ENCODE assay signal across 11 cellular contexts in genomic region chr17:69500911-69501429, GRCh38.
DNase-seq lines count a peak whose midpoint lies in the region; ATAC-seq and TF ChIP-seq lines count a peak whose summit lies in the region.
"Had no signal": no experiment of that assay in that cellular context is flagged by ENCODE, and none has a peak within 500 bp of the region (broad histone marks: within the 10 kb centered on the region; RNA-seq: fewer than 3 reads in every experiment).

No MANE protein-coding gene starts in this region.

- H3K36me3 Mint-ChIP-seq in brain = peaks cover 11% of the 10 kb centered on the region

- 33 to 50% methylated on average over 4 to 9 of the region's 9 CpGs for WGBS in transverse colon (ENCODE audit: low coverage in 1 of 2), 2 donors

- peak; percentile 57 for ATAC-seq in left lung
- ATAC-seq in stimulated activated naive CD8-positive, alpha-beta T cell treated with anti-CD3 and anti-CD28 coated beads, Interleukin-15, Interleukin-2, amounts not matched to agents 100 U/mL and 50 U/mL, for 24 hours = no peak

- no peaks in the 10 kb centered on the region for H3K9me3 ChIP-seq in left lung
- H3K9me3 ChIP-seq in transverse colon = no peaks in the 10 kb centered on the region
- H3K9me3 ChIP-seq: upper lobe of left lung had no signal

- in situ Hi-C loops in transverse colon (cut with MboI; ENCODE audit: low pct_ligation_motif_present in 1 of 4, low pct_unique_long_range_greater_than_20kb in 1 of 4, low sequenced_read_pairs in 3 of 4) = loop anchor here in 3 of 4 donors (10.0 to 25.0 kb wide), 3 partner anchors 106 to 164 kb away; partner anchors contain the start of gene ABCA5 (in 1 of the 3)

- no peak overlapping the region for H3K4me3 ChIP-seq in left lung
- peak overlapping the region in 1 of 4 donors; percentile 46 for H3K4me3 ChIP-seq in transverse colon

- peak overlapping the region; percentile 87 to 98 (median 89) for H3K27ac Mint-ChIP-seq in brain
- H3K27ac Mint-ChIP-seq: activated T-helper 2 cell treated with anti-CD3 and anti-CD28 coated beads, Interferon-gamma antibody, Interleukin-2, Interleukin-4, amounts not matched to agents 10 μg/mL and 5 μg/mL and 100 μg/mL, durations not matched to agents 14 hours and 24 hours and 36 hours had no signal

- TF ChIP-seq POLR2A in transverse colon (IDR thresholded peaks at IDR 0.05) = no peak

- H3K36me3 ChIP-seq in left lung (peaks cover 0 to 4% of the 10 kb centered on the region in 2 donors), transverse colon (no peaks in the 10 kb centered on the region)
- H3K36me3 ChIP-seq: upper lobe of left lung had no signal

- TF ChIP-seq CTCF in brain (conservative IDR thresholded peaks at IDR 0.05) (no peak), left lung (IDR thresholded peaks at IDR 0.05) (no peak), transverse colon (IDR thresholded peaks at IDR 0.05) (no peak)

- H3K4me1 Mint-ChIP-seq in brain = peaks cover 73% of the 10 kb centered on the region

- H3K27me3 Mint-ChIP-seq in brain = peaks cover 5% of the 10 kb centered on the region

- no peaks in the 10 kb centered on the region for H3K27me3 ChIP-seq in left lung
- H3K27me3 ChIP-seq in transverse colon = no peaks in the 10 kb centered on the region
- H3K27me3 ChIP-seq: upper lobe of left lung had no signal

- intact Hi-C loops in left lung (cut with DNase I) (no loop called here), transverse colon (cut with DNase I; ENCODE audit: low total_unique reads) (no loop called here)

- TF ChIP-seq EP300 in transverse colon (IDR thresholded peaks at IDR 0.05; ENCODE audit: low read depth) = no peak

- H3K9me3 Mint-ChIP-seq in brain = peaks cover 0 to 3% (median 0%) of the 10 kb centered on the region in 5 experiments
- H3K9me3 Mint-ChIP-seq: activated T-helper 2 cell treated with anti-CD3 and anti-CD28 coated beads, Interferon-gamma antibody, Interleukin-2, Interleukin-4, amounts not matched to agents 10 μg/mL and 5 μg/mL and 100 μg/mL, durations not matched to agents 14 hours and 24 hours and 36 hours had no signal

- H3K27ac ChIP-seq in left lung (peak overlapping the region in 1 of 2 donors; percentile 77), transverse colon (peak overlapping the region; percentile 79 to 84 (median 82))
- H3K27ac ChIP-seq: KMS-11 had no signal

- H3K4me3 Mint-ChIP-seq in brain = peak overlapping the region in 4 of 5 experiments; percentile 82 to 90 (median 83)

- H3K4me1 ChIP-seq in left lung (peaks cover 20 to 35% of the 10 kb centered on the region in 2 donors), transverse colon (peaks cover 14 to 53% (median 24%) of the 10 kb centered on the region in 4 donors)

- DNase-seq in NCI-H748 (lab: John Stamatoyannopoulos, UW; ENCODE audit: unreplicated experiment) (peak; percentile 9), NCI-H748 treated with DMSO at 0.1 percent for 48 hours (lab: John Stamatoyannopoulos, UW) (no peak), left lung (no peak), transverse colon (peak; percentile 27), AG08396 (ENCODE audit: low spot score) (no peak), kidney tubule cell (ENCODE audit: low spot score) (no peak)
- DNase-seq in stimulated activated naive CD8-positive, alpha-beta T cell treated with anti-CD3 and anti-CD28 coated beads, Interleukin-15, Interleukin-2, amounts not matched to agents 100 U/mL and 50 U/mL, for 24 hours = no peak

Comparison
In these comparisons a context has a peak if more than half of its experiments do, and no peak if none do; other contexts are left out.
1. DNase-seq: peak in NCI-H748 (single experiment) and transverse colon (single experiment); none in NCI-H748 treated with DMSO at 0.1 percent for 48 hours (single experiment), left lung (0 of 2), stimulated activated naive CD8-positive, alpha-beta T cell treated with anti-CD3 and anti-CD28 coated beads, Interleukin-15, Interleukin-2, amounts not matched to agents 100 U/mL and 50 U/mL, for 24 hours (single experiment), AG08396 (single experiment) and kidney tubule cell (single experiment).